ENCODE assay signal across 21 cellular contexts in genomic region chr7:110827287-110827855, GRCh38.
DNase-seq lines count a peak whose midpoint lies in the region; ATAC-seq, FAIRE-seq and TF ChIP-seq lines count a peak whose summit lies in the region.
"Had no signal": no experiment of that assay in that cellular context is flagged by ENCODE, and none has a peak within 500 bp of the region (broad histone marks: within the 10 kb centered on the region; RNA-seq: fewer than 3 reads in every experiment).

No MANE protein-coding gene starts in this region.

- no peak overlapping the region for H3K4me3 ChIP-seq in HepG2 (replicated peaks in 1 of 3; ENCODE audit: insufficient read depth in 1 of 3, low read depth in 2 of 3, low read length in 3 of 3)
- no peak overlapping the region for H3K4me3 ChIP-seq in right lobe of liver
- no peak overlapping the region for H3K4me3 ChIP-seq in Loucy (ENCODE audit: low read length, poor library complexity, severe bottlenecking)
- no peak overlapping the region for H3K4me3 ChIP-seq in breast epithelium
- H3K4me3 ChIP-seq: A549, GM23338 had no signal

- H3K79me2 ChIP-seq in HepG2 (ENCODE audit: insufficient read depth, low read length) (no peaks in the 10 kb centered on the region), Loucy (ENCODE audit: insufficient read depth, low read length) (no peaks in the 10 kb centered on the region)

- H3K36me3 ChIP-seq in HepG2 (replicated peaks in 1 of 2; ENCODE audit: control insufficient read depth in 1 of 2, insufficient read depth in 2 of 2, low read length in 2 of 2) (no peaks in the 10 kb centered on the region), right lobe of liver (no peaks in the 10 kb centered on the region), Loucy (ENCODE audit: insufficient read depth, low read length) (no peaks in the 10 kb centered on the region), breast epithelium (no peaks in the 10 kb centered on the region)

- TF ChIP-seq EP300 in HepG2 (IDR thresholded peaks at IDR 0.05; ENCODE audit: low read depth in 2 of 2, low read length in 2 of 2), result no peak
- TF ChIP-seq EP300 in HepG2 (CRISPR knock-in tag; IDR thresholded peaks at IDR 0.05; ENCODE audit: borderline replicate concordance), result no peak

- no peaks in the 10 kb centered on the region for H3F3A ChIP-seq in Loucy (ENCODE audit: low read depth)

- H3K27me3 ChIP-seq in HepG2 (ENCODE audit: control insufficient read depth in 1 of 2, insufficient read depth in 2 of 2, low read length in 2 of 2) (no peaks in the 10 kb centered on the region), right lobe of liver (no peaks in the 10 kb centered on the region), Loucy (ENCODE audit: insufficient read depth, low read length, poor library complexity, severe bottlenecking) (no peaks in the 10 kb centered on the region), breast epithelium (no peaks in the 10 kb centered on the region)

- no peak for TF ChIP-seq RAD21 in HepG2 (CRISPR knock-in tag; IDR thresholded peaks at IDR 0.05)

- no peak for ATAC-seq in HepG2
- ATAC-seq in right lobe of liver, result no peak
- ATAC-seq: A549, GM23338 had no signal

- peaks cover 21% of the 10 kb centered on the region for H3K4me1 ChIP-seq in HepG2 (ENCODE audit: insufficient read depth, low read length)
- H3K4me1 ChIP-seq in right lobe of liver, result peaks cover 0 to 3% (median 0%) of the 10 kb centered on the region in 4 donors
- H3K4me1 ChIP-seq in Loucy (ENCODE audit: insufficient read depth, low read length, poor library complexity, severe bottlenecking), result peaks cover 14% of the 10 kb centered on the region
- H3K4me1 ChIP-seq in breast epithelium, result no peaks in the 10 kb centered on the region
- H3K4me1 ChIP-seq: A549 had no signal

- H3K9me2 ChIP-seq in Loucy (replicated peaks; ENCODE audit: low read depth, low read length), result no peaks in the 10 kb centered on the region

- TF ChIP-seq POLR2A in HepG2 (IDR thresholded peaks at IDR 0.05; ENCODE audit: insufficient read depth in 1 of 2, low read depth in 2 of 2, low read length in 2 of 2) (no peak), right lobe of liver (IDR thresholded peaks at IDR 0.05) (no peak), breast epithelium (IDR thresholded peaks at IDR 0.05) (no peak)

- TF ChIP-seq CTCF in HepG2 (CRISPR knock-in tag; IDR thresholded peaks at IDR 0.05) (no peak), right lobe of liver (IDR thresholded peaks at IDR 0.05) (no peak), Loucy (conservative IDR thresholded peaks at IDR 0.05; ENCODE audit: low read length) (no peak), breast epithelium (IDR thresholded peaks at IDR 0.05) (no peak)

- no peak overlapping the region for H3K4me2 ChIP-seq in HepG2 (ENCODE audit: low read depth, low read length)
- H3K4me2 ChIP-seq in Loucy (ENCODE audit: low read depth, low read length, poor library complexity, severe bottlenecking), result peak overlapping the region; percentile 63
- H3K4me2 ChIP-seq: A549, GM23338 had no signal

- BruUV-seq in HepG2 (replicated peaks; lab: Mats Ljungman, UMichigan), result no TSS peak

- FAIRE-seq in HepG2 (lab: Jason Lieb, UNC), result no peak
- FAIRE-seq: A549, GM12891, GM18507 had no signal

- H3K9me3 ChIP-seq in HepG2 (ENCODE audit: low read length) (no peaks in the 10 kb centered on the region), right lobe of liver (no peaks in the 10 kb centered on the region), Loucy (ENCODE audit: insufficient read depth, low read depth, low read length) (no peaks in the 10 kb centered on the region), breast epithelium (no peaks in the 10 kb centered on the region)
- H3K9me3 ChIP-seq: A549 had no signal

- POLR2A ChIA-PET in HepG2 (lab: Yijun Ruan, JAX), result no interaction called here

- H2AFZ ChIP-seq in HepG2 (ENCODE audit: low read length) (no peak overlapping the region), Loucy (ENCODE audit: low read length) (no peak overlapping the region)
- H2AFZ ChIP-seq: GM23338 had no signal

- in situ Hi-C loops in HepG2 (cut with HindIII; ENCODE audit: extremely low pct_ligation_motif_present, low pct_unique_long_range_greater_than_20kb) (no loop called here), SK-MEL-5 (cut with HindIII; ENCODE audit: low pct_unique_long_range_greater_than_20kb, low sequenced_read_pairs) (no loop called here)

- H4K20me1 ChIP-seq in HepG2 (ENCODE audit: insufficient read depth, low read length) (no peaks in the 10 kb centered on the region), Loucy (ENCODE audit: insufficient read depth, low read length, poor library complexity, severe bottlenecking) (no peaks in the 10 kb centered on the region)

- DNase-seq in HepG2 (ENCODE audit: low spot score) (no peak), right lobe of liver (no peak), SK-MEL-5 (ENCODE audit: low read depth, low spot score) (peak; percentile 43), globus pallidus (ENCODE audit: low spot score) (no peak), breast epithelium (ENCODE audit: low spot score in 2 of 2) (no peak)
- no peak for DNase-seq in activated CD4-positive, CD25-positive, alpha-beta regulatory T cell treated with anti-CD3 and anti-CD28 coated beads, Interleukin-2, amount 50 U/mL, for 72 hours
- DNase-seq: 8988T; C1 segment of cervical spinal cord; Calu3; CD4-positive, alpha-beta memory T cell; COR-L47; DMS53; DMS79 treated with DMSO at 0.1 percent for 48 hours; GF-D8; H9; HFFc6 had no signal

- H3K9ac ChIP-seq in HepG2 (ENCODE audit: insufficient read depth, low read depth, low read length), result no peak overlapping the region
- no peak overlapping the region for H3K9ac ChIP-seq in Loucy (ENCODE audit: low read depth, low read length, poor library complexity, severe bottlenecking)

- 0% methylated on average over 1 of the region's 1 CpG for WGBS in HepG2 (ENCODE audit: low lambda C conversion rate)
- WGBS in right lobe of liver (ENCODE audit: insufficient coverage, low coverage, low lambda C conversion rate, missing lambda C conversion rate), result 29% methylated on average over 1 of the region's 1 CpG

- intact Hi-C loops in HepG2 (cut with micrococcal nuclease; ENCODE audit: unreplicated experiment) (no loop called here), right lobe of liver (cut with DNase I) (no loop called here), breast epithelium (cut with DNase I; ENCODE audit: low total_unique reads) (no loop called here)

- CTCF ChIA-PET in HepG2 (lab: Yijun Ruan, JAX; ENCODE audit: low intra/inter-chr PET ratio, low total read pairs), result no interaction called here

- H3K27ac ChIP-seq in HepG2 (ENCODE audit: extremely low read length, insufficient read depth, low read length), result no peak overlapping the region
- H3K27ac ChIP-seq in right lobe of liver, result no peak overlapping the region
- H3K27ac ChIP-seq in breast epithelium, result no peak overlapping the region
- H3K27ac ChIP-seq: A549 had no signal

TF ChIP-seq in HepG2, 621 proteins besides CTCF, POLR2A, EP300 and RAD21 (continues in another document):
- TF ChIP-seq SMARCC2 (IDR thresholded peaks at IDR 0.05), result no peak
- peak; percentile 76 for TF ChIP-seq CEBPB (IDR thresholded peaks at IDR 0.05; ENCODE audit: borderline replicate concordance, low read depth, low read length)
- TF ChIP-seq ZNF646 (CRISPR knock-in tag; IDR thresholded peaks at IDR 0.05), result no peak
- TF ChIP-seq ZBTB14 (CRISPR knock-in tag; IDR thresholded peaks at IDR 0.05), result no peak
